ENCODE assay signal across 13 cellular contexts in the genomic region with DNA sequence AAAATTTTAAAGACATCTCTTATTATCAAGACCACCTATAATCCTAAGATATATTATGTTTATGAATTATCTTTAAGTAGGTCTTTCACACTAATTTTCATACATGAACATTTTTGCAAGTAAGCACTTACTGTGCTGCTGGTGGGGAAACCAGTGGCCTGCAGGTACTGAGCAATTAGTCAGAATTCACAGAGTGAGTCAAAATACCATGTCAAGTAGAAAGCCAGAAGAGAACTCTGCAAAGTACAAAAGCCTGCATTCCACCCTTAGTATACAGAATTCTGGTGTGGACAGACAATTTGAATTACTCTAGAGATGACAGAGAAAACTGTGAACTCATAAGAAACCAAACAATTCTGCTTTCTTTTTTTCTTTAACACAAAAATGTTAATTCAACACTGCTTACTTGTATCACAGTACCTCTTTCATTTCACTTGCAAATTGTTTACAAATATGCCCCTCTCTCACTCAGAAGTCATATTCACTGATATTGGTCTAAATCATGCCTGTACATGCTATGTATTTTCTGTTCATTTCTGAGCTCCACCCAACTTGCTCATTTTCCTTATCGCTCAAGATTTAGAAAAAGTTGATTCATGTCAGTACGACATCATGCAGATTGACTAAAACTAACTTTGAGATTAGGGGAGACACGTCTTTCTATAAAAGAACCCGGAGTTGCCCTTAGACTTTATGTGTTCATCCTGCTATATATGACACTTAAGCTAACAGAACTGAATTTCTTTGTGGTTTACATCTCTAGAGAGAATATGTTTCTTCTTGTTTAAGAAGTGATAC.
A peak's percentile ranks its signal among the peaks of the same experiment; 100 is the strongest.
DNase-seq lines count a peak whose midpoint lies in the region; ATAC-seq and TF ChIP-seq lines count a peak whose summit lies in the region.
"Had no signal": no experiment of that assay in that cellular context is flagged by ENCODE, and none has a peak within 500 bp of the region (broad histone marks: within the 10 kb centered on the region; RNA-seq: fewer than 3 reads in every experiment).

No MANE protein-coding gene starts in this region.

- H3K4me3 ChIP-seq in RWPE2 (ENCODE audit: severe bottlenecking) = no peak overlapping the region
- no peak overlapping the region for H3K4me3 ChIP-seq in osteoblast (ENCODE audit: insufficient read depth, low read length)
- H3K4me3 ChIP-seq in foreskin fibroblast (ENCODE audit: low read depth in 1 of 2, low read length in 2 of 2) = no peak overlapping the region
- H3K4me3 ChIP-seq: heart right ventricle, SK-N-MC, skin epidermis had no signal

- H3K4me3 Mint-ChIP-seq in activated CD8-positive, alpha-beta T cell treated with anti-CD3 and anti-CD28 coated beads for 36 hours = no peak overlapping the region
- no peak overlapping the region for H3K4me3 Mint-ChIP-seq in activated CD8-positive, alpha-beta T cell treated with anti-CD3 and anti-CD28 coated beads, Interleukin-2, amount 10 ng/mL, durations not matched to agents 7 days and 5 days

- H3K4me1 ChIP-seq in RWPE2 (ENCODE audit: insufficient read depth, poor library complexity, severe bottlenecking) = peaks cover 18% of the 10 kb centered on the region
- H3K4me1 ChIP-seq in osteoblast (ENCODE audit: insufficient read depth, low read length) = peaks cover 14% of the 10 kb centered on the region

- H3K9me3 Mint-ChIP-seq in activated CD8-positive, alpha-beta T cell treated with anti-CD3 and anti-CD28 coated beads for 36 hours = no peaks in the 10 kb centered on the region
- H3K9me3 Mint-ChIP-seq in activated CD8-positive, alpha-beta T cell treated with anti-CD3 and anti-CD28 coated beads, Interleukin-2, amount 10 ng/mL, durations not matched to agents 7 days and 5 days (ENCODE audit: insufficient read depth) = no peaks in the 10 kb centered on the region

- no peak overlapping the region for H3K4me2 ChIP-seq in osteoblast (ENCODE audit: insufficient read depth, low read length)

- peak overlapping the region; percentile 19 for H3K27ac Mint-ChIP-seq in activated CD8-positive, alpha-beta T cell treated with anti-CD3 and anti-CD28 coated beads for 36 hours
- H3K27ac Mint-ChIP-seq in activated CD8-positive, alpha-beta T cell treated with anti-CD3 and anti-CD28 coated beads, Interleukin-2, amount 10 ng/mL, durations not matched to agents 7 days and 5 days = no peak overlapping the region

- no peaks in the 10 kb centered on the region for H4K20me1 ChIP-seq in osteoblast (ENCODE audit: insufficient read depth, low read length)

- peak; percentile 38 for DNase-seq in activated CD8-positive, alpha-beta T cell treated with anti-CD3 and anti-CD28 coated beads for 36 hours
- no peak for DNase-seq in activated CD8-positive, alpha-beta T cell treated with anti-CD3 and anti-CD28 coated beads, Interleukin-2, amount 10 ng/mL, durations not matched to agents 7 days and 5 days
- DNase-seq in RWPE2 (ENCODE audit: low spot score) (no peak), osteoblast (ENCODE audit: insufficient read length, low spot score, missing footprints) (peak; percentile 35), CD1c-positive myeloid dendritic cell (ENCODE audit: extremely low spot score) (no peak), foreskin fibroblast (no peak)
- DNase-seq: heart right ventricle, KBM-7, NCI-H446 had no signal

- H3K36me3 ChIP-seq in RWPE2 (ENCODE audit: low read depth) (no peaks in the 10 kb centered on the region), osteoblast (ENCODE audit: insufficient read depth, low read length) (no peaks in the 10 kb centered on the region)
- H3K36me3 ChIP-seq: heart right ventricle had no signal

- H2AFZ ChIP-seq in osteoblast (ENCODE audit: low read length) = no peak overlapping the region

- H3K4me1 Mint-ChIP-seq in activated CD8-positive, alpha-beta T cell treated with anti-CD3 and anti-CD28 coated beads for 36 hours (ENCODE audit: low read depth) = peaks cover 16% of the 10 kb centered on the region
- peaks cover 9% of the 10 kb centered on the region for H3K4me1 Mint-ChIP-seq in activated CD8-positive, alpha-beta T cell treated with anti-CD3 and anti-CD28 coated beads, Interleukin-2, amount 10 ng/mL, durations not matched to agents 7 days and 5 days (ENCODE audit: low read depth)

- POLR2A ChIA-PET in activated CD8-positive, alpha-beta T cell treated with anti-CD3 and anti-CD28 coated beads for 36 hours (lab: Charles Lee) = interaction anchor here (0.8 kb wide), 1 partner anchor 11 kb away, joined by 3 read pairs; no protein-coding TSS in a partner anchor
- POLR2A ChIA-PET in activated CD8-positive, alpha-beta T cell treated with anti-CD3 and anti-CD28 coated beads, Interleukin-2, amount 10 ng/mL, durations not matched to agents 7 days and 5 days (lab: Charles Lee) = no interaction called here

- TF ChIP-seq CTCF in activated CD8-positive, alpha-beta T cell treated with anti-CD3 and anti-CD28 coated beads for 36 hours (IDR thresholded peaks at IDR 0.05) = no peak
- TF ChIP-seq CTCF in RWPE2 (IDR thresholded peaks at IDR 0.05; ENCODE audit: poor library complexity, severe bottlenecking) (no peak), osteoblast (IDR thresholded peaks at IDR 0.05; ENCODE audit: extremely low read depth, low read depth, low read length) (no peak), foreskin fibroblast (IDR thresholded peaks at IDR 0.05; ENCODE audit: low read depth, low read length) (no peak)

- intact Hi-C loops in activated CD8-positive, alpha-beta T cell treated with anti-CD3 and anti-CD28 coated beads for 36 hours (cut with micrococcal nuclease) = no loop called here

- H3K27me3 Mint-ChIP-seq in activated CD8-positive, alpha-beta T cell treated with anti-CD3 and anti-CD28 coated beads for 36 hours = no peaks in the 10 kb centered on the region
- no peaks in the 10 kb centered on the region for H3K27me3 Mint-ChIP-seq in activated CD8-positive, alpha-beta T cell treated with anti-CD3 and anti-CD28 coated beads, Interleukin-2, amount 10 ng/mL, durations not matched to agents 7 days and 5 days (ENCODE audit: low read depth)

- no peaks in the 10 kb centered on the region for H3K79me2 ChIP-seq in osteoblast (ENCODE audit: insufficient read depth, low read length)

- CTCF ChIA-PET in activated CD8-positive, alpha-beta T cell treated with anti-CD3 and anti-CD28 coated beads for 36 hours (lab: Charles Lee) = interaction anchor here (0.6 to 1.4 kb wide), 2 partner anchors 105 to 191 kb away, joined by 3 to 4 read pairs; no protein-coding TSS in a partner anchor
- CTCF ChIA-PET in activated CD8-positive, alpha-beta T cell treated with anti-CD3 and anti-CD28 coated beads, Interleukin-2, amount 10 ng/mL, durations not matched to agents 7 days and 5 days (lab: Charles Lee) = interaction anchor here (0.8 to 1.2 kb wide), 3 partner anchors 49 to 181 kb away, joined by 3 read pairs; no protein-coding TSS in a partner anchor

- no peaks in the 10 kb centered on the region for H3K36me3 Mint-ChIP-seq in activated CD8-positive, alpha-beta T cell treated with anti-CD3 and anti-CD28 coated beads for 36 hours (ENCODE audit: low read depth)
- peaks cover 8% of the 10 kb centered on the region for H3K36me3 Mint-ChIP-seq in activated CD8-positive, alpha-beta T cell treated with anti-CD3 and anti-CD28 coated beads, Interleukin-2, amount 10 ng/mL, durations not matched to agents 7 days and 5 days (ENCODE audit: low read depth)

- H3K27me3 ChIP-seq in RWPE2 (ENCODE audit: insufficient read depth, poor library complexity, severe bottlenecking) (no peaks in the 10 kb centered on the region), osteoblast (ENCODE audit: insufficient read depth, low read length) (no peaks in the 10 kb centered on the region)
- H3K27me3 ChIP-seq: heart right ventricle had no signal

- no peaks in the 10 kb centered on the region for H3K9me3 ChIP-seq in RWPE2 (ENCODE audit: severe bottlenecking)
- H3K9me3 ChIP-seq in osteoblast (ENCODE audit: low read depth, low read length) = no peaks in the 10 kb centered on the region
- H3K9me3 ChIP-seq: heart right ventricle had no signal

- peak overlapping the region; percentile 55 for H3K27ac ChIP-seq in RWPE2 (ENCODE audit: poor library complexity, severe bottlenecking)
- H3K27ac ChIP-seq in osteoblast (ENCODE audit: low read depth, low read length) = no peak overlapping the region
- H3K27ac ChIP-seq: heart right ventricle, SK-N-MC had no signal

- ATAC-seq in activated CD8-positive, alpha-beta T cell treated with anti-CD3 and anti-CD28 coated beads for 36 hours = peak; percentile 89
- ATAC-seq in activated CD8-positive, alpha-beta T cell treated with anti-CD3 and anti-CD28 coated beads, Interleukin-2, amount 10 ng/mL, durations not matched to agents 7 days and 5 days = no peak
- ATAC-seq in HG02610 (IDR thresholded peaks at IDR 0.05; ENCODE audit: unreplicated experiment) (peak; percentile 98), RWPE2 (ENCODE audit: low read depth) (peak; percentile 96), GM18858 (IDR thresholded peaks at IDR 0.05; ENCODE audit: unreplicated experiment) (no peak)
- ATAC-seq: heart right ventricle had no signal

Comparison
In these comparisons a context has a peak if more than half of its experiments do, and no peak if none do; other contexts are left out.
1. ATAC-seq: peak in activated CD8-positive, alpha-beta T cell treated with anti-CD3 and anti-CD28 coated beads for 36 hours (single experiment), HG02610 (single experiment) and RWPE2 (single experiment); none in activated CD8-positive, alpha-beta T cell treated with anti-CD3 and anti-CD28 coated beads, Interleukin-2, amount 10 ng/mL, durations not matched to agents 7 days and 5 days (single experiment) and GM18858 (single experiment).
2. DNase-seq: peak in activated CD8-positive, alpha-beta T cell treated with anti-CD3 and anti-CD28 coated beads for 36 hours (single experiment) and osteoblast (single experiment); none in activated CD8-positive, alpha-beta T cell treated with anti-CD3 and anti-CD28 coated beads, Interleukin-2, amount 10 ng/mL, durations not matched to agents 7 days and 5 days (single experiment), RWPE2 (single experiment), CD1c-positive myeloid dendritic cell (single experiment) and foreskin fibroblast (0 of 2).